11 cellular contexts compared by ENCODE assay signal in the genomic region with DNA sequence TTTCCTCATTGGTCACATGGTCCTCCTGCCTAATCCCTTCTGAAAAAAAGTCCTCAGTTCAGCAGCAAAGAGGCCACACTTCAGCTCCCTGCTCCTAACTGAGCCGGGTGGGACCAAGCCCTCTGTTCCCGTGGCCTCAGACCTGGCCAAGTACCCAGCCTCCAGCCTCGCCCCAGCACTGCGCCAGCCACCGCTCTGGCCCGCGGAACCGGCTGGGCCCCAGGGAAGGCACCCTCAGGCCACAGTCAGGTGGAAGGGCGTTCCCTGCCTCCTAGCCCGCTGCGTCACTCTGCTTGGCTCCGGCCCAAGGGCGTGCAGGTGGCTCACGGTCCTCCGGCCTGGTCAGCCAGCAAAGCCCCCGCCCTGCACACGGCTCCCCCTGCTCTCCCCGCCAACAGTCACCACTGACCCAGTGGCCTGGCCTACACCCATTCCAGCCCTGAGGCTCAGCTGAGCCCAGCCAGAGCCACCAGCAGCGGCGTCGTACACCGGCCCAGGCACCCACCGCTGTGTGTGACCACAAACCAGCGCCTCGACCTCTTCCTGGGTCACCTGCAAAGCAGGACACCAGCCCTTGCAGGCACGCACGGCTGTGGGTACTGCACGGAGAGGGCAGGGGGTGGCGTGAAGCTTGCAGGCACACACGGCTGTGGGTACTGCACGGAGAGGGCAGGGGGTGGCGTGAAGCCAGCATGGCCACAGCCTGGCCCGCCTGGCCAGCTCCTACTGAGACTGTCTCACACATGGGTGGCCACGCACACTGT. TPM values are rescaled to one million over a fixed set of nuclear protein-coding genes. Genes with fewer than 3 reads are reported as not detected.
DNase-seq lines count a peak whose midpoint lies in the region; ATAC-seq and TF ChIP-seq lines count a peak whose summit lies in the region.
"Had no signal": no experiment of that assay in that cellular context is flagged by ENCODE, and none has a peak within 500 bp of the region (broad histone marks: within the 10 kb centered on the region; RNA-seq: fewer than 3 reads in every experiment).

No MANE protein-coding gene starts in this region.

- BruUV-seq in HCT116 (replicated peaks; lab: Mats Ljungman, UMichigan): no TSS peak

- peaks cover 66% of the 10 kb centered on the region for H3K79me2 ChIP-seq in HCT116 (ENCODE audit: insufficient read depth, low read length)
- H3K79me2 ChIP-seq in MM.1S (ENCODE audit: low read length): peaks cover 69% of the 10 kb centered on the region

- no peaks in the 10 kb centered on the region for H4K20me1 ChIP-seq in HCT116 (ENCODE audit: insufficient read depth)
- H4K20me1 ChIP-seq in MM.1S (ENCODE audit: insufficient read depth, low read length): no peaks in the 10 kb centered on the region; the same call in 1 of the 2 replicates

- ATAC-seq in HCT116 (peak; percentile 88), GM21723 (IDR thresholded peaks at IDR 0.05; ENCODE audit: unreplicated experiment) (no peak), HG02981 (IDR thresholded peaks at IDR 0.05; ENCODE audit: unreplicated experiment) (no peak)
- ATAC-seq: GM23338 had no signal

- RAD21 ChIA-PET in HCT116 (lab: Charles Lee; ENCODE audit: low non-redundant PET in 1 of 2, low total read pairs in 2 of 2, uncharacterized antibody in 2 of 2, unreplicated experiment in 2 of 2): no interaction called here

- no peaks in the 10 kb centered on the region for H3K27me3 ChIP-seq in HCT116 (ENCODE audit: insufficient read depth, low read length)
- no peaks in the 10 kb centered on the region for H3K27me3 ChIP-seq in adrenal gland
- H3K27me3 ChIP-seq in iPS-15b (ENCODE audit: control insufficient read depth, insufficient read depth, low read length): no peaks in the 10 kb centered on the region
- no peaks in the 10 kb centered on the region for H3K27me3 ChIP-seq in MM.1S (replicated peaks; ENCODE audit: insufficient read depth, low read length)

- DNase-seq in HCT116 (ENCODE audit: low read depth, low spot score): peak; percentile 64
- DNase-seq in adrenal gland: peak; percentile 87 to 95 (median 94)
- peak; percentile 76 for DNase-seq in retinal pigment epithelial cell (ENCODE audit: low read depth)
- DNase-seq in MM.1S: no peak
- no peak for DNase-seq in activated CD4-positive, alpha-beta memory T cell treated with anti-CD3 and anti-CD28 coated beads, Interleukin-2, amount 10 ng/mL, durations not matched to agents 7 days and 5 days
- DNase-seq: KBM-7 had no signal

- peak overlapping the region; percentile 24 to 43 for H3K4me3 ChIP-seq in HCT116 (replicated peaks in 1 of 2; ENCODE audit: low read depth in 1 of 2, low read length in 2 of 2)
- H3K4me3 ChIP-seq in adrenal gland: no peak overlapping the region
- no peak overlapping the region for H3K4me3 ChIP-seq in iPS-15b (ENCODE audit: low read depth, low read length)
- no peak overlapping the region for H3K4me3 ChIP-seq in retinal pigment epithelial cell (ENCODE audit: low read length)
- no peak overlapping the region for H3K4me3 ChIP-seq in MM.1S (ENCODE audit: low read length)
- H3K4me3 ChIP-seq: GM23338 had no signal

- no peak for TF ChIP-seq RAD21 in HCT116 (IDR thresholded peaks at IDR 0.05; ENCODE audit: low read depth)

- intact Hi-C loops in HCT116 (cut with micrococcal nuclease): no loop called here
- intact Hi-C loops in adrenal gland (cut with DNase I): no loop called here

- no peaks in the 10 kb centered on the region for H3K27me3 Mint-ChIP-seq in activated CD4-positive, alpha-beta memory T cell treated with anti-CD3 and anti-CD28 coated beads, Interleukin-2, amount 10 ng/mL, durations not matched to agents 7 days and 5 days

- H2AFZ ChIP-seq in HCT116 (ENCODE audit: low read depth, low read length, poor library complexity, severe bottlenecking) (no peak overlapping the region), MM.1S (ENCODE audit: low read length) (no peak overlapping the region)
- H2AFZ ChIP-seq: GM23338 had no signal

- CTCF ChIA-PET in HCT116 (lab: Charles Lee): no interaction called here
- CTCF ChIA-PET in activated CD4-positive, alpha-beta memory T cell treated with anti-CD3 and anti-CD28 coated beads, Interleukin-2, amount 10 ng/mL, durations not matched to agents 7 days and 5 days (lab: Charles Lee): interaction anchor here (0.8 to 1.1 kb wide), 2 partner anchors 10 to 147 kb away, joined by 3 read pairs; no protein-coding TSS in a partner anchor

- H3K4me3 Mint-ChIP-seq in activated CD4-positive, alpha-beta memory T cell treated with anti-CD3 and anti-CD28 coated beads, Interleukin-2, amount 10 ng/mL, durations not matched to agents 7 days and 5 days: no peak overlapping the region
- H3K4me3 Mint-ChIP-seq: activated T-helper 1 cell treated with anti-CD3 and anti-CD28 coated beads, Interleukin-12 subunit alpha, Interleukin-12 subunit beta, Interleukin-2, Interleukin-4 antibody, amounts not matched to agents 30 ng/mL and 10 ng/mL and 1 ng/mL, durations not matched to agents 14 hours and 24 hours and 36 hours; GM23338 had no signal

- H3K27ac ChIP-seq in HCT116 (ENCODE audit: low read depth, low read length) (peak overlapping the region; percentile 91), adrenal gland (peak overlapping the region; percentile 71 to 89 (median 78)), MM.1S (ENCODE audit: low read length) (no peak overlapping the region)

- H3K9me2 ChIP-seq in HCT116 (ENCODE audit: insufficient read depth): no peaks in the 10 kb centered on the region
- no peaks in the 10 kb centered on the region for H3K9me2 ChIP-seq in MM.1S (replicated peaks; ENCODE audit: insufficient read depth, low read length)

- POLR2A ChIA-PET in HCT116 (lab: Charles Lee): no interaction called here
- POLR2A ChIA-PET in activated CD4-positive, alpha-beta memory T cell treated with anti-CD3 and anti-CD28 coated beads, Interleukin-2, amount 10 ng/mL, durations not matched to agents 7 days and 5 days (lab: Charles Lee): no interaction called here

- no peaks in the 10 kb centered on the region for H3K4me1 Mint-ChIP-seq in activated CD4-positive, alpha-beta memory T cell treated with anti-CD3 and anti-CD28 coated beads, Interleukin-2, amount 10 ng/mL, durations not matched to agents 7 days and 5 days
- H3K4me1 Mint-ChIP-seq: GM23338 had no signal

- H3K4me1 ChIP-seq in HCT116 (ENCODE audit: control insufficient read depth in 1 of 2, insufficient read depth in 2 of 2, low read length in 2 of 2): peaks cover 18 to 28% of the 10 kb centered on the region in 2 experiments
- peaks cover 21 to 22% of the 10 kb centered on the region in 2 donors for H3K4me1 ChIP-seq in adrenal gland (replicated peaks in 1 of 2)
- no peaks in the 10 kb centered on the region for H3K4me1 ChIP-seq in iPS-15b (ENCODE audit: control insufficient read depth, insufficient read depth, low read length)
- no peaks in the 10 kb centered on the region for H3K4me1 ChIP-seq in MM.1S (ENCODE audit: low read length)

- 47 to 68% (median 55%) methylated on average over 8 to 34 of the region's 34 CpGs for WGBS in adrenal gland, 4 donors

- H3K27ac Mint-ChIP-seq in activated CD4-positive, alpha-beta memory T cell treated with anti-CD3 and anti-CD28 coated beads, Interleukin-2, amount 10 ng/mL, durations not matched to agents 7 days and 5 days: no peak overlapping the region
- H3K27ac Mint-ChIP-seq: activated T-helper 1 cell treated with anti-CD3 and anti-CD28 coated beads, Interleukin-12 subunit alpha, Interleukin-12 subunit beta, Interleukin-2, Interleukin-4 antibody, amounts not matched to agents 30 ng/mL and 10 ng/mL and 1 ng/mL, durations not matched to agents 14 hours and 24 hours and 36 hours had no signal

- H3K36me3 Mint-ChIP-seq in activated CD4-positive, alpha-beta memory T cell treated with anti-CD3 and anti-CD28 coated beads, Interleukin-2, amount 10 ng/mL, durations not matched to agents 7 days and 5 days (ENCODE audit: low read depth): peaks cover 32% of the 10 kb centered on the region

- H3K4me2 ChIP-seq in HCT116 (ENCODE audit: low read length) (peak overlapping the region; percentile 80), MM.1S (ENCODE audit: low read depth, low read length) (no peak overlapping the region)
- H3K4me2 ChIP-seq: GM23338 had no signal

- no peaks in the 10 kb centered on the region for H3K9me3 Mint-ChIP-seq in activated CD4-positive, alpha-beta memory T cell treated with anti-CD3 and anti-CD28 coated beads, Interleukin-2, amount 10 ng/mL, durations not matched to agents 7 days and 5 days
- H3K9me3 Mint-ChIP-seq: activated T-helper 1 cell treated with anti-CD3 and anti-CD28 coated beads, Interleukin-12 subunit alpha, Interleukin-12 subunit beta, Interleukin-2, Interleukin-4 antibody, amounts not matched to agents 30 ng/mL and 10 ng/mL and 1 ng/mL, durations not matched to agents 14 hours and 24 hours and 36 hours; GM23338 had no signal

- TF ChIP-seq CTCF in HCT116 (IDR thresholded peaks at IDR 0.05 in 2 of 3, conservative IDR thresholded peaks at IDR 0.05 in 1 of 3; ENCODE audit: borderline replicate concordance in 1 of 3, insufficient read depth in 1 of 3, low read depth in 2 of 3, low read length in 2 of 3): no peak
- TF ChIP-seq CTCF in adrenal gland (IDR thresholded peaks at IDR 0.05): no peak
- TF ChIP-seq CTCF in retinal pigment epithelial cell (conservative IDR thresholded peaks at IDR 0.05; ENCODE audit: low read depth, low read length): no peak
- TF ChIP-seq CTCF in MM.1S (IDR thresholded peaks at IDR 0.05; ENCODE audit: low read length): no peak

- H3K9ac ChIP-seq in HCT116 (ENCODE audit: low read length): peak overlapping the region; percentile 70
- peak overlapping the region; percentile 3 for H3K9ac ChIP-seq in iPS-15b (ENCODE audit: low read depth, low read length)
- H3K9ac ChIP-seq in MM.1S (ENCODE audit: low read length): no peak overlapping the region

- peaks cover 11 to 54% of the 10 kb centered on the region in 2 experiments; a peak in 3 of 4 replicates for H3K36me3 ChIP-seq in HCT116 (ENCODE audit: control insufficient read depth in 1 of 2, insufficient read depth in 2 of 2, low read length in 2 of 2)
- peaks cover 0 to 81% of the 10 kb centered on the region in 2 donors for H3K36me3 ChIP-seq in adrenal gland (replicated peaks in 1 of 2)
- peaks cover 65% of the 10 kb centered on the region for H3K36me3 ChIP-seq in iPS-15b (ENCODE audit: control insufficient read depth, insufficient read depth, low read length)
- H3K36me3 ChIP-seq in MM.1S (replicated peaks; ENCODE audit: insufficient read depth, low read length): peaks cover 4% of the 10 kb centered on the region

- TF ChIP-seq POLR2A in HCT116 (IDR thresholded peaks at IDR 0.05; ENCODE audit: borderline replicate concordance, extremely low read depth, insufficient read depth, insufficient read length) (no peak), adrenal gland (IDR thresholded peaks at IDR 0.05) (peak in 1 of 2 donors; percentile 65)

- H3F3A ChIP-seq in MM.1S (ENCODE audit: insufficient read depth, low read length): no peaks in the 10 kb centered on the region

- H3K9me3 ChIP-seq in HCT116 (ENCODE audit: control insufficient read depth in 1 of 2, insufficient read depth in 1 of 2, low read depth in 1 of 2, low read length in 2 of 2) (no peaks in the 10 kb centered on the region), adrenal gland (replicated peaks in 1 of 3) (no peaks in the 10 kb centered on the region), iPS-15b (ENCODE audit: control insufficient read depth, insufficient read depth, low read length) (no peaks in the 10 kb centered on the region), MM.1S (replicated peaks; ENCODE audit: insufficient read depth, low read length) (no peaks in the 10 kb centered on the region)

RNA-seq across cellular contexts. Expression of gene NADK, which starts 19.4 kb away (rescaled TPM):
- total RNA-seq in HCT116 (2021; ENCODE audit: unreplicated experiment): 93.4 TPM
- polyA plus RNA-seq in HCT116 (2012): 51.9 and 64.0 TPM in 2 replicates
- 100 to 1,000 TPM; 131 to 195 (median 173) TPM for total RNA-seq in adrenal gland
- polyA plus RNA-seq in adrenal gland: 100 to 1,000 TPM in 2 of 3 donors, 10 to 100 TPM in 1; 73.0 to 150 (median 102) TPM
- 10 to 100 TPM; 78.0 to 81.5 TPM for total RNA-seq in activated CD4-positive, alpha-beta memory T cell treated with anti-CD3 and anti-CD28 coated beads, Interleukin-2, amount 10 ng/mL, durations not matched to agents 7 days and 5 days

RNA-seq across cellular contexts. Expression of gene CDK11A, which starts 34.7 kb away (rescaled TPM):
- 61.0 TPM for total RNA-seq in HCT116 (2021; ENCODE audit: unreplicated experiment)
- 34.7 and 38.4 TPM in 2 replicates for polyA plus RNA-seq in HCT116 (2012)
- 10 to 100 TPM in 6 of 8 donors, 1 to 10 TPM in 2; 2.1 to 44.2 (median 25.7) TPM for total RNA-seq in adrenal gland
- polyA plus RNA-seq in adrenal gland: 100 to 1,000 TPM in 1 of 3 donors, 10 to 100 TPM in 2; 15.8 to 302 (median 95.8) TPM
- 10 to 100 TPM; 67.2 to 68.1 TPM for total RNA-seq in activated CD4-positive, alpha-beta memory T cell treated with anti-CD3 and anti-CD28 coated beads, Interleukin-2, amount 10 ng/mL, durations not matched to agents 7 days and 5 days

Comparison
In these comparisons a context has a peak if more than half of its experiments do, and no peak if none do; other contexts are left out.
1. DNase-seq: peak in HCT116 (single experiment), adrenal gland (7 of 7) and retinal pigment epithelial cell (single experiment); none in MM.1S (single experiment) and activated CD4-positive, alpha-beta memory T cell treated with anti-CD3 and anti-CD28 coated beads, Interleukin-2, amount 10 ng/mL, durations not matched to agents 7 days and 5 days (single experiment).
2. H3K4me3 ChIP-seq: peak in HCT116 (2 of 2); none in adrenal gland (0 of 4), iPS-15b (single experiment), retinal pigment epithelial cell (single experiment) and MM.1S (single experiment).